ENCODE assay signal across 12 cellular contexts in genomic region chr14:71498151-71498734, GRCh38.
DNase-seq lines count a peak whose midpoint lies in the region; ATAC-seq and TF ChIP-seq lines count a peak whose summit lies in the region.
"Had no signal": no experiment of that assay in that cellular context is flagged by ENCODE, and none has a peak within 500 bp of the region (broad histone marks: within the 10 kb centered on the region; RNA-seq: fewer than 3 reads in every experiment).

No MANE protein-coding gene starts in this region.

- peak; percentile 45 to 69 for ATAC-seq in activated T-cell treated with anti-CD3 and anti-CD28 coated beads, Interleukin-2, amount 50 U/mL, for 72 hours (replicated peaks in 1 of 2)
- peak; percentile 40 for ATAC-seq in HG02870 (IDR thresholded peaks at IDR 0.05; ENCODE audit: unreplicated experiment)
- ATAC-seq in stimulated activated naive B cell treated with anti-CD40 and anti-IgM and Interleukin-4, amounts not matched to agents 10 μg/mL and 1 μg/mL and 100 μg/mL, for 72 hours (replicated peaks) = peak; percentile 70 to 72
- ATAC-seq in sciatic nerve = no peak

- H3K36me3 Mint-ChIP-seq in activated T-cell treated with anti-CD3 and anti-CD28 coated beads, Interleukin-2, amount 50 U/mL, for 72 hours (ENCODE audit: insufficient read depth in 2 of 2) = peaks cover 2 to 5% of the 10 kb centered on the region in 2 donors
- H3K36me3 Mint-ChIP-seq in activated naive CD8-positive, alpha-beta T cell treated with anti-CD3 and anti-CD28 coated beads for 36 hours = peaks cover 16% of the 10 kb centered on the region
- H3K36me3 Mint-ChIP-seq in stimulated activated naive B cell treated with anti-CD40 and anti-IgM and Interleukin-4, amounts not matched to agents 10 μg/mL and 1 μg/mL and 100 μg/mL, for 72 hours = peaks cover 12 to 27% of the 10 kb centered on the region in 2 donors
- peaks cover 4% of the 10 kb centered on the region for H3K36me3 Mint-ChIP-seq in endothelial cell (ENCODE audit: low read depth, unreplicated experiment)

- intact Hi-C loops in sciatic nerve (cut with DNase I) = no loop called here

- DNase-seq in activated T-cell treated with anti-CD3 and anti-CD28 coated beads, Interleukin-2, amount 50 U/mL, for 72 hours = no peak
- no peak for DNase-seq in activated T-cell treated with anti-CD3 and anti-CD28 coated beads, Interleukin-2, amount 50 U/mL, for 1 hour
- DNase-seq in activated naive CD8-positive, alpha-beta T cell treated with anti-CD3 and anti-CD28 coated beads for 36 hours = no peak
- no peak for DNase-seq in stimulated activated naive B cell treated with anti-CD40 and anti-IgM and Interleukin-4, amounts not matched to agents 10 μg/mL and 1 μg/mL and 100 μg/mL, for 72 hours
- DNase-seq in endothelial cell (ENCODE audit: low spot score) (no peak), sciatic nerve (ENCODE audit: low spot score) (no peak), midbrain (lab: John Stamatoyannopoulos, UW) (no peak)
- DNase-seq: amygdala, hippocampal formation, ovary, T1000 had no signal

- TF ChIP-seq CTCF in endothelial cell (IDR thresholded peaks at IDR 0.05; ENCODE audit: unreplicated experiment) = no peak

- H3K27ac Mint-ChIP-seq in activated T-cell treated with anti-CD3 and anti-CD28 coated beads, Interleukin-2, amount 50 U/mL, for 72 hours = peak overlapping the region; percentile 66
- H3K27ac Mint-ChIP-seq in activated naive CD8-positive, alpha-beta T cell treated with anti-CD3 and anti-CD28 coated beads for 36 hours = peak overlapping the region; percentile 56
- H3K27ac Mint-ChIP-seq in stimulated activated naive B cell treated with anti-CD40 and anti-IgM and Interleukin-4, amounts not matched to agents 10 μg/mL and 1 μg/mL and 100 μg/mL, for 72 hours = peak overlapping the region; percentile 73
- H3K27ac Mint-ChIP-seq in endothelial cell (ENCODE audit: unreplicated experiment) = no peak overlapping the region

- H3K9me3 Mint-ChIP-seq in activated T-cell treated with anti-CD3 and anti-CD28 coated beads, Interleukin-2, amount 50 U/mL, for 72 hours = peaks cover 0 to 2% of the 10 kb centered on the region in 2 donors
- H3K9me3 Mint-ChIP-seq in activated naive CD8-positive, alpha-beta T cell treated with anti-CD3 and anti-CD28 coated beads for 36 hours = peaks cover 3% of the 10 kb centered on the region
- peaks cover 0 to 3% of the 10 kb centered on the region in 2 donors for H3K9me3 Mint-ChIP-seq in stimulated activated naive B cell treated with anti-CD40 and anti-IgM and Interleukin-4, amounts not matched to agents 10 μg/mL and 1 μg/mL and 100 μg/mL, for 72 hours
- no peaks in the 10 kb centered on the region for H3K9me3 Mint-ChIP-seq in endothelial cell (ENCODE audit: unreplicated experiment)

- H3K4me1 Mint-ChIP-seq in activated T-cell treated with anti-CD3 and anti-CD28 coated beads, Interleukin-2, amount 50 U/mL, for 72 hours (ENCODE audit: low read depth) = peaks cover 17% of the 10 kb centered on the region
- H3K4me1 Mint-ChIP-seq in activated naive CD8-positive, alpha-beta T cell treated with anti-CD3 and anti-CD28 coated beads for 36 hours = peaks cover 27% of the 10 kb centered on the region
- H3K4me1 Mint-ChIP-seq in stimulated activated naive B cell treated with anti-CD40 and anti-IgM and Interleukin-4, amounts not matched to agents 10 μg/mL and 1 μg/mL and 100 μg/mL, for 72 hours = peaks cover 21 to 41% of the 10 kb centered on the region in 2 donors
- peaks cover 4% of the 10 kb centered on the region for H3K4me1 Mint-ChIP-seq in endothelial cell (ENCODE audit: unreplicated experiment)

- H3K27me3 Mint-ChIP-seq in activated T-cell treated with anti-CD3 and anti-CD28 coated beads, Interleukin-2, amount 50 U/mL, for 72 hours (ENCODE audit: low read depth) = no peaks in the 10 kb centered on the region
- H3K27me3 Mint-ChIP-seq in activated naive CD8-positive, alpha-beta T cell treated with anti-CD3 and anti-CD28 coated beads for 36 hours = no peaks in the 10 kb centered on the region
- no peaks in the 10 kb centered on the region for H3K27me3 Mint-ChIP-seq in stimulated activated naive B cell treated with anti-CD40 and anti-IgM and Interleukin-4, amounts not matched to agents 10 μg/mL and 1 μg/mL and 100 μg/mL, for 72 hours
- H3K27me3 Mint-ChIP-seq in endothelial cell (ENCODE audit: unreplicated experiment) = no peaks in the 10 kb centered on the region

- peak overlapping the region in 1 of 2 donors; percentile 57 for H3K4me3 Mint-ChIP-seq in activated T-cell treated with anti-CD3 and anti-CD28 coated beads, Interleukin-2, amount 50 U/mL, for 72 hours
- no peak overlapping the region for H3K4me3 Mint-ChIP-seq in activated naive CD8-positive, alpha-beta T cell treated with anti-CD3 and anti-CD28 coated beads for 36 hours
- peak overlapping the region; percentile 36 to 48 for H3K4me3 Mint-ChIP-seq in stimulated activated naive B cell treated with anti-CD40 and anti-IgM and Interleukin-4, amounts not matched to agents 10 μg/mL and 1 μg/mL and 100 μg/mL, for 72 hours
- no peak overlapping the region for H3K4me3 Mint-ChIP-seq in endothelial cell (ENCODE audit: unreplicated experiment)

Comparison
In these comparisons a context has a peak if more than half of its experiments do, and no peak if none do; other contexts are left out.
1. H3K4me3 Mint-ChIP-seq: peak in stimulated activated naive B cell treated with anti-CD40 and anti-IgM and Interleukin-4, amounts not matched to agents 10 μg/mL and 1 μg/mL and 100 μg/mL, for 72 hours (2 of 2); none in activated naive CD8-positive, alpha-beta T cell treated with anti-CD3 and anti-CD28 coated beads for 36 hours (single experiment) and endothelial cell (single experiment).